9 cellular contexts compared by ENCODE assay signal in the genomic region with DNA sequence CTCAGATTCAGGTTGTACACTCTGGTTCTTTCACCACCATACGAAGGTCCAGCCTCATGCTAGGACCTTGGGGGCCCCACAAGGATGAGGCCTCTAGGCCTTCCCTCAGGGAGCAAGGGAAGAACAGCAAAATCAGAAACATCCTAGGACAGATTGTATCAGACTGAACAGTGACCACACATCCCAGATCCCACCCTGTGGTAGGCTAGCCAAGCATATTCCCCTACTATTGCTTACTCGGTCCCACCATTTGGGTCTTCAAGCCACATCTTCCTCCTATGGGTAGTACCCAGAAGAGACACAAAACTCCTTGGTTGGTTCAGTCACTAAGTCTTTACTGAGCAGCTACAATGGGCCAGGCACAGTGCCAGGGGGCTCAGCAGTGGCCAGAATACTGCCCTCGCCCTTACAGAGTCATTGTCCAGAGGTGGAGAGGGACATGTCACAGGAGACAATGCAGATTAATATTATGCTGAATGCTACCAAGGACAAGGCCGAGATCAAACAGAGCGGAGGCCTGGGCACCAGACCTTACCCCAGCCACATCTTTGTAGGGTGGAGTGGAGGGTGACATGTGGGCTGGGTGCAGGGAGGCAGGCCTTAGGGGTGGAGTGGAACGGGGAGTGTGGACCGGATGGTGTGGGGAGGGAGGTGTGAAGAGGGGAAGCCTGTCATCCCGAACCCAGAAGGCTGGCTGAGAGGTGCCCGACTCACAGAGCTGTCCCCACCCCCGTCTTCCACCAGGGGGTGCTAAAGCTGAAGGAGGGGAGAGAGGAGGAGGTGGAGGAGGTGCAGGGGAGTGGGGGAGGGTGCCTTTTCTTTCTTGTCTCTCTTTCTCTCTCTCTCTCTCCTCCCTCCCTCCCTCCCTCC. TPM values are rescaled to one million over a fixed set of nuclear protein-coding genes. Genes with fewer than 3 reads are reported as not detected.
DNase-seq lines count a peak whose midpoint lies in the region; ATAC-seq and TF ChIP-seq lines count a peak whose summit lies in the region.
"Had no signal": no experiment of that assay in that cellular context is flagged by ENCODE, and none has a peak within 500 bp of the region (broad histone marks: within the 10 kb centered on the region; RNA-seq: fewer than 3 reads in every experiment).

No MANE protein-coding gene starts in this region.

- peak; percentile 26 for DNase-seq in KG1 (lab: John Stamatoyannopoulos, UW)
- DNase-seq in RPMI8226, result peak; percentile 89
- peak; percentile 77 to 81 for DNase-seq in activated T-helper 1 cell treated with anti-CD3 and anti-CD28 coated beads, Interleukin-2, amount 50 U/mL, for 16 hours (ENCODE audit: low read depth in 1 of 2, low spot score in 1 of 2)
- DNase-seq in fibroblast of villous mesenchyme (ENCODE audit: low read depth), result peak; percentile 82
- peak; percentile 56 for DNase-seq in occipital lobe (lab: John Stamatoyannopoulos, UW)
- DNase-seq in testis, result peak; percentile 84

- TF ChIP-seq POLR2A in testis (IDR thresholded peaks at IDR 0.05), result no peak

- peaks cover 4% of the 10 kb centered on the region for H3K4me1 ChIP-seq in testis

- H3K27me3 ChIP-seq in testis, result no peaks in the 10 kb centered on the region

- H3K36me3 ChIP-seq in testis (ENCODE audit: low read depth, missing control alignments), result no peaks in the 10 kb centered on the region

- H3K27ac ChIP-seq in C4-2B (no peak overlapping the region), testis (no peak overlapping the region)
- H3K27ac ChIP-seq: SK-N-MC had no signal

- intact Hi-C loops in testis (cut with DNase I; ENCODE audit: low total_unique reads), result no loop called here

- 47 to 51% methylated on average over 10 of the region's 10 CpGs for WGBS in testis, 2 donors

- no peaks in the 10 kb centered on the region for H3K9me3 ChIP-seq in testis

- TF ChIP-seq CTCF in C4-2B (conservative IDR thresholded peaks at IDR 0.05), result peak; percentile 73
- TF ChIP-seq CTCF in fibroblast of villous mesenchyme (IDR thresholded peaks at IDR 0.05; ENCODE audit: insufficient read depth, low read depth, low read length), result peak; percentile 77
- TF ChIP-seq CTCF in testis (IDR thresholded peaks at IDR 0.05), result peak; percentile 53 to 82 (median 69)

- H3K4me3 ChIP-seq in fibroblast of villous mesenchyme (ENCODE audit: low read depth, low read length), result no peak overlapping the region
- H3K4me3 ChIP-seq in testis, result no peak overlapping the region
- H3K4me3 ChIP-seq: SK-N-MC had no signal

- ATAC-seq in GM19452 (IDR thresholded peaks at IDR 0.05; ENCODE audit: unreplicated experiment), result peak; percentile 49

RNA-seq across cellular contexts. Expression of gene MAPK13, which starts 6.8 kb away (rescaled TPM):
- 8.1 and 10.8 TPM in 2 replicates for total RNA-seq in fibroblast of villous mesenchyme
- total RNA-seq in occipital lobe, result 3.0 TPM
- total RNA-seq in testis, result 10 to 100 TPM; 57.5 to 61.7 TPM
- 109 TPM for polyA plus RNA-seq in testis (ENCODE audit: insufficient read depth, low read depth, low replicate concordance)

Comparison
In these comparisons a context has a peak if more than half of its experiments do, and no peak if none do; other contexts are left out.
1. DNase-seq: peak in every context shown above with its lines; median percentile 89 in RPMI8226; 84 in testis; 82 in fibroblast of villous mesenchyme; 79 in activated T-helper 1 cell treated with anti-CD3 and anti-CD28 coated beads, Interleukin-2, amount 50 U/mL, for 16 hours; 56 in occipital lobe; 26 in KG1.